In genomic region chr1:98129486-98129885, GRCh38 we compare ENCODE assay signal across 9 cellular contexts.
"Had no signal": no experiment of that assay in that cellular context is flagged by ENCODE, and none has a peak within 500 bp of the region (broad histone marks: within the 10 kb centered on the region; RNA-seq: fewer than 3 reads in every experiment).

No MANE protein-coding gene starts in this region.

- H3K27ac Mint-ChIP-seq: HFFc6, IgD-negative memory B cell had no signal

- ATAC-seq: HCT116, HepG2 had no signal

- H3K27ac ChIP-seq: GM23248, HL-60 had no signal

- H3K9me3 ChIP-seq: HAP-1 had no signal

- H3K4me1 Mint-ChIP-seq: IgD-negative memory B cell had no signal

- H3K4me1 ChIP-seq: HAP-1 had no signal

- H3K9me3 Mint-ChIP-seq: HFFc6 had no signal

- H3K4me3 Mint-ChIP-seq: HFFc6, IgD-negative memory B cell had no signal

- H3K27me3 Mint-ChIP-seq: IgD-negative memory B cell had no signal

- DNase-seq: GM23248, GOT3, H7, HFFc6 had no signal

- H3K4me3 ChIP-seq: GM23248, HAP-1 had no signal

- H3K36me3 ChIP-seq: HAP-1 had no signal
